In genomic region chr12:47803196-47803875, GRCh38 we compare ENCODE assay signal across 11 cellular contexts. TPM values are rescaled to one million over a fixed set of nuclear protein-coding genes. Genes with fewer than 3 reads are reported as not detected.
A peak's percentile ranks its signal among the peaks of the same experiment; 100 is the strongest.
DNase-seq lines count a peak whose midpoint lies in the region; ATAC-seq and TF ChIP-seq lines count a peak whose summit lies in the region.
"Had no signal": no experiment of that assay in that cellular context is flagged by ENCODE, and none has a peak within 500 bp of the region (broad histone marks: within the 10 kb centered on the region; RNA-seq: fewer than 3 reads in every experiment).

No MANE protein-coding gene starts in this region.

- no peak overlapping the region for H3K27ac ChIP-seq in mammary epithelial cell (ENCODE audit: insufficient read depth, low read depth, low read length)

- no peak overlapping the region for H3K4me3 ChIP-seq in mammary epithelial cell (replicated peaks in 1 of 3; ENCODE audit: insufficient read depth in 1 of 3, low read depth in 2 of 3, low read length in 3 of 3)
- H3K4me3 ChIP-seq: smooth muscle cell had no signal

- dilution Hi-C loops in mammary epithelial cell (cut with HindIII; ENCODE audit: low sequenced_read_pairs), result no loop called here

- H3K36me3 Mint-ChIP-seq in MCF 10A (ENCODE audit: insufficient read depth, unreplicated experiment), result peaks cover 7% of the 10 kb centered on the region
- H3K36me3 Mint-ChIP-seq in activated naive CD8-positive, alpha-beta T cell treated with anti-CD3 and anti-CD28 coated beads for 36 hours, result peaks cover 57% of the 10 kb centered on the region
- peaks cover 3% of the 10 kb centered on the region for H3K36me3 Mint-ChIP-seq in mesothelial cell of epicardium
- no peaks in the 10 kb centered on the region for H3K36me3 Mint-ChIP-seq in type B pancreatic cell

- WGBS in mammary epithelial cell (ENCODE audit: low coverage, missing lambda C conversion rate), result 93% methylated on average over 6 of the region's 12 CpGs

- H3K9me3 Mint-ChIP-seq in MCF 10A (ENCODE audit: unreplicated experiment) (no peaks in the 10 kb centered on the region), mesothelial cell of epicardium (no peaks in the 10 kb centered on the region), type B pancreatic cell (no peaks in the 10 kb centered on the region)
- no peaks in the 10 kb centered on the region for H3K9me3 Mint-ChIP-seq in activated naive CD8-positive, alpha-beta T cell treated with anti-CD3 and anti-CD28 coated beads for 36 hours

- peaks cover 14% of the 10 kb centered on the region for H3K4me1 ChIP-seq in mammary epithelial cell (ENCODE audit: insufficient read depth, low read length)

- H3K79me2 ChIP-seq in mammary epithelial cell (ENCODE audit: insufficient read depth, low read length), result peaks cover 100% of the 10 kb centered on the region

- BruUV-seq in MCF 10A (replicated peaks; lab: Mats Ljungman, UMichigan), result no TSS peak
- BruUV-seq in mammary epithelial cell (replicated peaks; lab: Mats Ljungman, UMichigan), result no TSS peak

- H3K27me3 Mint-ChIP-seq in MCF 10A (ENCODE audit: insufficient read depth, unreplicated experiment) (no peaks in the 10 kb centered on the region), mesothelial cell of epicardium (ENCODE audit: low read depth) (no peaks in the 10 kb centered on the region), type B pancreatic cell (no peaks in the 10 kb centered on the region)
- H3K27me3 Mint-ChIP-seq in activated naive CD8-positive, alpha-beta T cell treated with anti-CD3 and anti-CD28 coated beads for 36 hours, result no peaks in the 10 kb centered on the region

- peak overlapping the region; percentile 85 for H3K27ac Mint-ChIP-seq in MCF 10A (ENCODE audit: low read depth, unreplicated experiment)
- H3K27ac Mint-ChIP-seq in activated naive CD8-positive, alpha-beta T cell treated with anti-CD3 and anti-CD28 coated beads for 36 hours, result peak overlapping the region; percentile 94
- H3K27ac Mint-ChIP-seq in mesothelial cell of epicardium, result peak overlapping the region; percentile 78
- H3K27ac Mint-ChIP-seq in type B pancreatic cell, result peak overlapping the region; percentile 39

- H4K20me1 ChIP-seq in mammary epithelial cell (ENCODE audit: insufficient read depth, low read length), result no peaks in the 10 kb centered on the region

- no peak overlapping the region for H3K4me3 Mint-ChIP-seq in MCF 10A (ENCODE audit: unreplicated experiment)
- H3K4me3 Mint-ChIP-seq in activated naive CD8-positive, alpha-beta T cell treated with anti-CD3 and anti-CD28 coated beads for 36 hours, result peak overlapping the region; percentile 42
- no peak overlapping the region for H3K4me3 Mint-ChIP-seq in mesothelial cell of epicardium
- H3K4me3 Mint-ChIP-seq in type B pancreatic cell, result no peak overlapping the region

- intact Hi-C loops in MCF 10A (cut with micrococcal nuclease) (no loop called here), mammary epithelial cell (cut with micrococcal nuclease) (no loop called here)

- H3K4me1 Mint-ChIP-seq in MCF 10A (ENCODE audit: insufficient read depth, unreplicated experiment) (peaks cover 6% of the 10 kb centered on the region), mesothelial cell of epicardium (peaks cover 45% of the 10 kb centered on the region), type B pancreatic cell (ENCODE audit: unreplicated experiment) (peaks cover 43% of the 10 kb centered on the region)
- peaks cover 88% of the 10 kb centered on the region for H3K4me1 Mint-ChIP-seq in activated naive CD8-positive, alpha-beta T cell treated with anti-CD3 and anti-CD28 coated beads for 36 hours

- no peaks in the 10 kb centered on the region for H3K9me3 ChIP-seq in mammary epithelial cell (replicated peaks; ENCODE audit: insufficient read depth, low read length)

- no peak overlapping the region for H2AFZ ChIP-seq in mammary epithelial cell (ENCODE audit: low read depth, low read length)

- CTCF ChIA-PET in MCF 10A (lab: Yijun Ruan, JAX), result interaction anchor here (0.7 to 3.1 kb wide), 3 partner anchors 13 to 391 kb away, joined by 3 to 12 read pairs (median 5); no protein-coding TSS in a partner anchor
- CTCF ChIA-PET in mammary epithelial cell (lab: Charles Lee; ENCODE audit: low non-redundant PET), result no interaction called here

- ATAC-seq in GM21381 (IDR thresholded peaks at IDR 0.05; ENCODE audit: unreplicated experiment), result no peak
- no peak for ATAC-seq in HG02571 (IDR thresholded peaks at IDR 0.05; ENCODE audit: unreplicated experiment)

- TF ChIP-seq CTCF in MCF 10A (IDR thresholded peaks at IDR 0.05; ENCODE audit: unreplicated experiment), result no peak
- no peak for TF ChIP-seq CTCF in mammary epithelial cell (conservative IDR thresholded peaks at IDR 0.05 in 1 of 2, IDR thresholded peaks at IDR 0.05 in 1 of 2; ENCODE audit: extremely low read depth in 1 of 2, insufficient read depth in 1 of 2, low read depth in 1 of 2, low read length in 2 of 2)
- no peak for TF ChIP-seq CTCF in mesothelial cell of epicardium (IDR thresholded peaks at IDR 0.05; ENCODE audit: unreplicated experiment)
- TF ChIP-seq CTCF in type B pancreatic cell (conservative IDR thresholded peaks at IDR 0.05), result no peak

- POLR2A ChIA-PET in MCF 10A (lab: Yijun Ruan, JAX), result interaction anchor here (1.2 kb wide), 1 partner anchor 34 kb away, joined by 3 read pairs; no protein-coding TSS in a partner anchor

- no peaks in the 10 kb centered on the region for H3K27me3 ChIP-seq in mammary epithelial cell (ENCODE audit: insufficient read depth, low read length)

- H3K4me2 ChIP-seq in mammary epithelial cell (ENCODE audit: insufficient read depth, low read depth, low read length), result no peak overlapping the region
- H3K4me2 ChIP-seq: smooth muscle cell had no signal

- H3K9ac ChIP-seq in mammary epithelial cell (ENCODE audit: insufficient read depth, low read length), result no peak overlapping the region

- DNase-seq in MCF 10A (ENCODE audit: unreplicated experiment) (no peak), mammary epithelial cell (no peak), mesothelial cell of epicardium (ENCODE audit: low spot score in 2 of 2, unreplicated experiment in 2 of 2) (no peak), type B pancreatic cell (ENCODE audit: extremely low spot score, unreplicated experiment) (no peak), AG08395 (ENCODE audit: low spot score) (no peak)
- no peak for DNase-seq in activated naive CD8-positive, alpha-beta T cell treated with anti-CD3 and anti-CD28 coated beads for 36 hours
- DNase-seq: activated CD4-positive, alpha-beta T cell treated with anti-CD3 and anti-CD28 coated beads, Interleukin-2, amount 50 U/mL, for 1 hour; NCI-H82 had no signal

- in situ Hi-C loops in mammary epithelial cell (cut with MboI; ENCODE audit: low sequenced_read_pairs in 2 of 2), result no loop called here

- no peaks in the 10 kb centered on the region for H3K36me3 ChIP-seq in mammary epithelial cell (ENCODE audit: insufficient read depth, low read length)

RNA-seq across cellular contexts. Expression of gene HDAC7, which starts 16.4 kb away (rescaled TPM):
- total RNA-seq in MCF 10A (2022) (65.0 and 80.1 TPM in 2 replicates), mammary epithelial cell (10 to 100 TPM; 17.7 to 72.1 TPM), mesothelial cell of epicardium (113 to 132 TPM (median 123 TPM) in 3 replicates), type B pancreatic cell (ENCODE audit: low replicate concordance) (71.5 and 76.1 TPM in 2 replicates)
- 30.5 TPM for polyA plus RNA-seq in mammary epithelial cell
- 96.1 TPM for polyA minus RNA-seq in mammary epithelial cell
- total RNA-seq in activated naive CD8-positive, alpha-beta T cell treated with anti-CD3 and anti-CD28 coated beads for 36 hours, result 100 to 1,000 TPM; 233 to 246 TPM

RNA-seq across cellular contexts. Expression of gene SLC48A1, which starts 30.3 kb away (rescaled TPM):
- total RNA-seq in MCF 10A (2022) (19.4 and 20.2 TPM in 2 replicates), mammary epithelial cell (10 to 100 TPM; 22.0 to 29.3 TPM), mesothelial cell of epicardium (25.3 to 27.7 TPM (median 27.0 TPM) in 3 replicates), type B pancreatic cell (ENCODE audit: low replicate concordance) (19.7 and 37.4 TPM in 2 replicates)
- 11.8 TPM for polyA plus RNA-seq in mammary epithelial cell
- polyA minus RNA-seq in mammary epithelial cell, result 22.0 TPM
- total RNA-seq in activated naive CD8-positive, alpha-beta T cell treated with anti-CD3 and anti-CD28 coated beads for 36 hours, result 1 to 10 TPM; 5.4 to 6.0 TPM

RNA-seq across cellular contexts. Expression of gene RAPGEF3, which starts 44.7 kb away (rescaled TPM):
- total RNA-seq in MCF 10A (2022) (1.4 and 3.4 TPM in 2 replicates), mammary epithelial cell (10 to 100 TPM in 1 of 2 donors, 1 to 10 TPM in 1; 9.7 to 41.0 TPM), mesothelial cell of epicardium (18.0 to 20.9 TPM (median 19.4 TPM) in 3 replicates), type B pancreatic cell (ENCODE audit: low replicate concordance) (3.7 and 4.9 TPM in 2 replicates)
- polyA plus RNA-seq in mammary epithelial cell, result 6.2 TPM
- polyA minus RNA-seq in mammary epithelial cell, result 10.0 TPM
- total RNA-seq in activated naive CD8-positive, alpha-beta T cell treated with anti-CD3 and anti-CD28 coated beads for 36 hours, result under 1 TPM; 0.27 to 0.54 TPM

Comparison
In these comparisons a context has a peak if more than half of its experiments do, and no peak if none do; other contexts are left out.
1. H3K27ac Mint-ChIP-seq: peak in every context shown above with its lines; median percentile 94 in activated naive CD8-positive, alpha-beta T cell treated with anti-CD3 and anti-CD28 coated beads for 36 hours; 85 in MCF 10A; 78 in mesothelial cell of epicardium; 39 in type B pancreatic cell.